Comparison of ENCODE assay signal across 24 cellular contexts in the genomic region with DNA sequence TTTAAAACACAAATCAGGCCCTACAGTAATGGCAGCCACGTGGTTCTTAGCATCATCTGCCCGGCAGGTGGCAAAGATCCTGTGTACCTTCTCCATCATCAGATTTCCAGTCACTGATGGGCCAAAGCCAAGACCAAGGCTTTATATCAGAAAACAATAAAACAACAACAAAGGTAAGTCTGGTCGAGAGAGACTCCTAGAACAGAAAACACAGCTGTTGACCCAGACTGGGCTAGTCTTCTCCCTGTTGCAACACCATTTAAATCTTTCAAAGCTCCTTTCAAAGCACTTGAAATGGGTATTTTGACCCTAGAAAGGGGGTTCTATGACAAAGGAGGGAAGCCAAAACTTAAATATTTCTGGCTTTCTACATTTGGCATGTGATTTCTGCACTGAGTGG.
"Had no signal": no experiment of that assay in that cellular context is flagged by ENCODE, and none has a peak within 500 bp of the region (broad histone marks: within the 10 kb centered on the region; RNA-seq: fewer than 3 reads in every experiment).

No MANE protein-coding gene starts in this region.

- H3K9me3 ChIP-seq: colonic mucosa, esophagus squamous epithelium, gastrocnemius medialis, mucosa of descending colon had no signal

- H3K4me3 Mint-ChIP-seq: dendritic cell treated with granulocyte-macrophage colony-stimulating factor and Interleukin-4, amounts not matched to agents 40 ng/mL and 50 ng/mL, for 4 days; effector memory CD8-positive, alpha-beta T cell; endodermal cell; mesothelial cell of epicardium had no signal

- H3K36me3 ChIP-seq: colonic mucosa, esophagus squamous epithelium, gastrocnemius medialis, heart right ventricle, left lung, lower lobe of right lung had no signal

- ATAC-seq: effector memory CD8-positive, alpha-beta T cell; esophagus mucosa; gastrocnemius medialis; heart right ventricle; left cardiac atrium; left lung; left ventricle myocardium superior; lower lobe of right lung; mucosa of descending colon had no signal

- H3K4me1 Mint-ChIP-seq: endodermal cell had no signal

- DNase-seq: colonic mucosa; cortex of kidney; effector CD8-positive, alpha-beta T cell; effector memory CD8-positive, alpha-beta T cell; endodermal cell; erythroblast; esophagus squamous epithelium; foreskin fibroblast; foreskin melanocyte; gastrocnemius medialis; glutamatergic neuron; head of caudate nucleus; heart right ventricle; hippocampal formation; left cardiac atrium; left lung; left ventricle myocardium superior; lower lobe of right lung; mesenchymal stem cell; mucosa of descending colon had no signal

- H3K9me3 Mint-ChIP-seq: dendritic cell treated with granulocyte-macrophage colony-stimulating factor and Interleukin-4, amounts not matched to agents 40 ng/mL and 50 ng/mL, for 4 days had no signal

- H3K27me3 Mint-ChIP-seq: dendritic cell treated with granulocyte-macrophage colony-stimulating factor and Interleukin-4, amounts not matched to agents 40 ng/mL and 50 ng/mL, for 4 days; effector memory CD8-positive, alpha-beta T cell had no signal

- H3K4me3 ChIP-seq: colonic mucosa, esophagus squamous epithelium, gastrocnemius medialis, heart right ventricle, left lung, lower lobe of right lung, mucosa of descending colon had no signal

- H3K36me3 Mint-ChIP-seq: mesothelial cell of epicardium had no signal

- H3K27ac Mint-ChIP-seq: dendritic cell treated with granulocyte-macrophage colony-stimulating factor and Interleukin-4, amounts not matched to agents 40 ng/mL and 50 ng/mL, for 4 days; effector memory CD8-positive, alpha-beta T cell; endodermal cell; mesothelial cell of epicardium had no signal

- H3K27ac ChIP-seq: colonic mucosa, epithelial cell of prostate, esophagus squamous epithelium, gastrocnemius medialis, heart right ventricle, left lung, lower lobe of right lung had no signal

- H3K4me1 ChIP-seq: colonic mucosa, esophagus squamous epithelium, gastrocnemius medialis, heart right ventricle, left lung, lower lobe of right lung had no signal

- H3K27me3 ChIP-seq: colonic mucosa, esophagus squamous epithelium, gastrocnemius medialis, heart right ventricle, left lung had no signal
